27 cellular contexts compared by ENCODE assay signal in genomic region chr2:60778352-60778751, GRCh38.
"Had no signal": no experiment of that assay in that cellular context is flagged by ENCODE, and none has a peak within 500 bp of the region (broad histone marks: within the 10 kb centered on the region; RNA-seq: fewer than 3 reads in every experiment).

No MANE protein-coding gene starts in this region.

- DNase-seq: stimulated activated CD4-positive, alpha-beta T cell treated with anti-CD3 and anti-CD28 coated beads, Interleukin-2, amount 100 ng/mL, for 48 hours; stimulated activated CD4-positive, alpha-beta T cell treated with anti-CD3 and anti-CD28 coated beads, Interleukin-4, amount 100 ng/mL, for 1 hour; stimulated activated CD4-positive, alpha-beta T cell treated with anti-CD3 and anti-CD28 coated beads, Interleukin-4, amount 100 ng/mL, for 24 hours; stimulated activated CD4-positive, alpha-beta T cell treated with anti-CD3 and anti-CD28 coated beads, Interleukin-4, amount 100 ng/mL, for 4 hours; stimulated activated CD8-positive, alpha-beta memory T cell treated with anti-CD3 and anti-CD28 coated beads, Interleukin-4, amount 100 ng/mL, for 48 hours; stimulated activated naive B cell treated with anti-CD40 and anti-IgM and Interleukin-4, amounts not matched to agents 10 μg/mL and 1 μg/mL and 100 μg/mL, for 72 hours; stimulated activated naive CD4-positive, alpha-beta T cell; stimulated activated naive CD4-positive, alpha-beta T cell treated with Interleukin-2 at 50 U/mL for 16 hours; stimulated activated naive CD8-positive, alpha-beta T cell treated with anti-CD3 and anti-CD28 coated beads, Interleukin-15, amount 100 ng/mL, for 72 hours; stimulated activated naive CD8-positive, alpha-beta T cell treated with anti-CD3 and anti-CD28 coated beads, Interleukin-15, Interleukin-2, amounts not matched to agents 100 U/mL and 50 U/mL, for 24 hours; stomach; substantia nigra; testis; thyroid gland; tibial artery; transverse colon; trophoblast cell; upper lobe of left lung; upper lobe of right lung; uterus had no signal

- H3K4me3 ChIP-seq: stomach, suprapubic skin, testis, thoracic aorta, thyroid gland, tibial artery, tibial nerve, transverse colon, upper lobe of left lung, upper lobe of right lung, uterus, vagina had no signal

- H3K27ac ChIP-seq: stomach, suprapubic skin, testis, thoracic aorta, thyroid gland, tibial artery, tibial nerve, transverse colon, upper lobe of left lung, upper lobe of right lung, uterus, vagina had no signal

- ATAC-seq: stimulated activated effector memory CD8-positive, alpha-beta T cell treated with anti-CD3 and anti-CD28 coated beads, Interleukin-12 subunit alpha, Interleukin-12 subunit beta, amount 100 ng/mL, for 72 hours; stimulated activated memory B cell treated with anti-CD40 and anti-IgM and Interleukin-4, amounts not matched to agents 10 μg/mL and 1 μg/mL and 100 μg/mL, for 72 hours; stimulated activated naive B cell treated with anti-CD40 and anti-IgM and Interleukin-4, amounts not matched to agents 10 μg/mL and 1 μg/mL and 100 μg/mL, for 72 hours; stimulated activated naive CD8-positive, alpha-beta T cell treated with anti-CD3 and anti-CD28 coated beads, Interleukin-15, amount 100 ng/mL, for 72 hours; stimulated activated naive CD8-positive, alpha-beta T cell treated with anti-CD3 and anti-CD28 coated beads, Interleukin-15, Interleukin-2, amounts not matched to agents 100 U/mL and 50 U/mL, for 24 hours; upper lobe of right lung had no signal

- H3K4me1 ChIP-seq: stomach, suprapubic skin, testis, tibial artery, tibial nerve, upper lobe of left lung, upper lobe of right lung, uterus, vagina had no signal

- H3K36me3 ChIP-seq: uterus had no signal

- FAIRE-seq: urothelium cell line had no signal

- H3K9me3 ChIP-seq: stomach, suprapubic skin, testis, thoracic aorta, thyroid gland, tibial artery, tibial nerve, transverse colon, upper lobe of left lung, upper lobe of right lung, uterus, vagina had no signal

- H3K27me3 ChIP-seq: stomach, suprapubic skin, testis, thyroid gland, tibial artery, tibial nerve, transverse colon, upper lobe of left lung, upper lobe of right lung, uterus, vagina had no signal
